Comparison of ENCODE assay signal across 8 cellular contexts in the genomic region with DNA sequence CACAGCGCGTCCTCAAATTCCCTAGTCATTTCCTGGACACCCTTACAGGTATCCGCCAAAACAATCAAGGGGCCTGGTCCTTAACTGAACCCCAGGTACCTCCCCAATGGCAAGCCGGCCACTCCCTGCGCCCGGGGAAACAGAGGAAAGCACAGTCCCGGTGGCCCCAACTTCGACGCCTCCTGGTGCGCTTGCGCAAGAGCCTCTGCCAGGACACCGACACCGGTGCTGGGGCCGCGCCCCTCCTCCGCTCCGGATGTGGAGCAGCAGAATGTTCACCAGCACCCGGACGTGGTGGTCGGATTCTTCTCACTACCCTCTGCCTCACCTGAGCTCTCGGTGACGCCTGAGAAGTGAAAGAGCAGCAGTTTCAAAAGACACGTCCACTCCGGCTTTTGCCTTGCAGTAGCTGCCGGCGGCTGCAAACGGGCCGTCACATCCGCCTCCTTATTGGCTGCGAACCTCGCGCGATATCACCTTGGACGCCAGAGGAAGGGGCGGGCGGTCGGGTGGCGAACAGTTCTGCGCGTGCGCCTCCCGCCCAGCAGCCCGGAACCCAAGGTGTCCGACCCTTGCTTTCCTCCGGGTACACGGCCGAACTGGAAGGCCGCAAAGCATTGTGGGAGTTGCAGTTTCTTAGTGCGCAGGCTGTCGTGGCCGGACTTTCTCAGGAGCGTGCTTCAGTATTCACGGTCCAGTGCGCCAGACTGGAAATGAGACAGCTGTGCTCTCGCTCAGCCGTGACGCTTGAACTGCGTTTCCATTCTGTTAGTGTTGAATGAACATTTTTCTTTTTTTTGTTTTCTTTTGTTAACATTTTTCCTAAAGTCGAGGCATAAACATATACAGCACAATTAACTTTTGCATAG.
DNase-seq lines count a peak whose midpoint lies in the region; ATAC-seq and TF ChIP-seq lines count a peak whose summit lies in the region.

TSS of gene TXNDC9 (minus strand) at position 423 of the 869 bp plus-strand sequence. CDS start 3,123 bp downstream, outside the sequence.

- DNase-seq in AG10803 (ENCODE audit: low read depth) = peak; percentile 100
- DNase-seq in NCI-H345 treated with DMSO at 0.1 percent for 48 hours (lab: John Stamatoyannopoulos, UW; ENCODE audit: unreplicated experiment) = peak; percentile 99
- DNase-seq in activated CD4-positive, CD25-positive, alpha-beta regulatory T cell (lab: John Stamatoyannopoulos, UW) = peak; percentile 91 to 94 (median 93)
- peak; percentile 99 for DNase-seq in cerebellar cortex (ENCODE audit: low spot score)
- peak; percentile 100 for DNase-seq in islet precursor cell
- DNase-seq in stimulated activated CD4-positive, alpha-beta T cell treated with anti-CD3 and anti-CD28 coated beads, Interleukin-12 subunit alpha, Interleukin-12 subunit beta, amount 100 ng/mL, for 48 hours (ENCODE audit: low read depth in 2 of 3, low spot score in 1 of 3) = peak; percentile 96 to 97 (median 96)

- peak within 1 kb of the TSS; percentile 97 for H3K4me3 ChIP-seq in AG10803 (ENCODE audit: low read length)

- TF ChIP-seq CTCF in AG10803 (conservative IDR thresholded peaks at IDR 0.05; ENCODE audit: low read length) = no peak

- ATAC-seq in GM19035 (IDR thresholded peaks at IDR 0.05; ENCODE audit: unreplicated experiment) (peak; percentile 74), HG03342 (IDR thresholded peaks at IDR 0.05; ENCODE audit: unreplicated experiment) (peak; percentile 63)

Comparison
In these comparisons a context has a peak if more than half of its experiments do, and no peak if none do; other contexts are left out.
1. Peak in every context shown above with its lines: DNase-seq, ATAC-seq and H3K4me3 ChIP-seq.